23 cellular contexts compared by ENCODE assay signal in the genomic region with DNA sequence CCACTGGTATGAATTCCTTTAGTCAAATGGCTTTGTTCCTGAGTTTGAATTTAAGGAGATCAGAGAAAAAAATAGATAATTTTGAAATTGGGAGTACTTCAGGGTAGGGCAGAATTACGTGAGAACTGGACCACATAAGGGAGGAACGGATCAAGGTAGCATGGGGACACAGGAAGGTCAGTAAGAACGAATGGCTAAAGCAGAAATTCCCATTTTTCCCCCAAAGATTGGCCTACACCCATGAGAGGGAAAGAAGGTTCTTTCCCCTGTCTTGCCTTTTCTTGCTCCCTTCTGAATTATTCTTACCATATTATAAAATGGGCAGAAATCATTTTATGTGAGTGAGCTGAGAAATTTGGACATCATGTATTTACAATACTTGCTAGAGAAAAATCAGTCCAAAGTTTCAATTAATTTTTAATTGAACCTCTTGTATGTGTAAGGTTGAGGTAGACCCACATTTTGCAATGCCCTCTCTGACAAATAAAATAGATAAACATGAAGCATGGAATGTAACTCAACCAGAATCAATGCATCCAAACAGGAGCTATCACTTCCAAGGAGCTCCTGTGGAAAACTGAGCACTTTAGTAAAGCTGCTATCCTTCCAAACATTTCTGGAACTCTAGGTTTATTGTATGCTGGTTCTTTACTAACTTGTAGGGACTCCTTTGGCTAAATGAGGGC.
"Had no signal": no experiment of that assay in that cellular context is flagged by ENCODE, and none has a peak within 500 bp of the region (broad histone marks: within the 10 kb centered on the region; RNA-seq: fewer than 3 reads in every experiment).

No MANE protein-coding gene starts in this region.

- FAIRE-seq: HTR-8/SVneo had no signal

- H3K27me3 ChIP-seq: SJSA1 had no signal

- H3K27ac ChIP-seq: HL-60, SJSA1, SK-N-MC had no signal

- H3K36me3 ChIP-seq: SJSA1 had no signal

- DNase-seq: IMR-90, Karpas-422, KG1, MM.1S, NCI-H1048, NCI-H1105, NCI-H1417, NCI-H1436 treated with DMSO at 0.1 percent for 48 hours, NCI-H1694, NCI-H187 treated with DMSO at 0.1 percent for 48 hours, NCI-H2029 treated with DMSO at 0.1 percent for 48 hours, NCI-H2171 treated with DMSO at 0.1 percent for 48 hours, NCI-H345, NCI-H524, NCI-H526 treated with DMSO at 0.1 percent for 48 hours, NCI-H774, Right ventricle myocardium superior, RPMI8226, SIG-M5 had no signal

- H3K9me3 ChIP-seq: SJSA1 had no signal

- H3K4me3 ChIP-seq: SJSA1, SK-N-MC had no signal

- H3K4me1 ChIP-seq: SJSA1 had no signal
